Comparison of ENCODE assay signal across 8 cellular contexts in the genomic region with DNA sequence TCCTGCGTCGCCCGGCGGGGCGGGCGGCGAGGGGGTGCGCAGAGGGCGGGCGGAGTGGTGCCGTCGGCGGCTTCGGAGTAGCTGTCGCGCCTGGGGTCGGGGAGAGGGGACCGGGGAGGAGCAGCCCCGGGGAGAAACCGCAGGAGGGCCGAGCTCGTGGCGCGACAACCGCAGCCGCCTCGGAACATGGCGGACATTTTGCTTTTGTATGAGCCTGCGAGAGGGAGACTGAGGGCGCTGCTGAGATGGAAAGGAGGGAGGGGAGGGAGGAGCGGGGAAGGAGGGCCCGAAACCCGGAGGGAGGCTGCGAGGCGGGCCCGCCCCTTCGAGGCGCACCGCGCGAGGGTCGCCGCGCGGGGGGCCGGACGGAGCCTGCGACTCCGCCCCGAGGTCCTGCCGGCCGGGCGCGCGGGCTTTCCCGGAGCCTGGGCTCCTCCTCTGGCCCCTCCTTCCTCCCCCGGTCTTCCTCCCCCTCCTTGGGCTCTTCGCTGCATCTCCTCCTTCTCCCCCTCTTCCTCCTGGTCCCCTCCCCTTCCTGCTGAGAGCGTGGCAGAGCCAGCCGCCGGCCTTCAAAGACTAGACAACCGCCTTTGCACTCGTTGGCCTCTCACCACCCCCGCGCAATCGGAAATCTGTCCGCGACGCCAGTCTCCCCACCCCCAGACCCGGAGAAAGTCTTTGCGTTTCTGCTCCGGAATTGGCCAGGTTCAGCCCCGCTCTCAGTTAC. TPM values are rescaled to one million over a fixed set of nuclear protein-coding genes. Genes with fewer than 3 reads are reported as not detected.
A peak's percentile ranks its signal among the peaks of the same experiment; 100 is the strongest.
DNase-seq lines count a peak whose midpoint lies in the region; ATAC-seq and TF ChIP-seq lines count a peak whose summit lies in the region.

No MANE protein-coding gene starts in this region.

- DNase-seq in NCI-H128 (lab: John Stamatoyannopoulos, UW; ENCODE audit: unreplicated experiment) (peak; percentile 39), SW480 (ENCODE audit: low spot score) (peak; percentile 90), left cardiac atrium (peak; percentile 86), psoas muscle (peak; percentile 75 to 87)

- H3K36me3 ChIP-seq in psoas muscle (ENCODE audit: insufficient read depth in 1 of 2, low read depth in 1 of 2): no peaks in the 10 kb centered on the region
- no peaks in the 10 kb centered on the region for H3K36me3 ChIP-seq in urinary bladder (ENCODE audit: insufficient read depth)

- H3K4me1 ChIP-seq in psoas muscle (no peaks in the 10 kb centered on the region), urinary bladder (ENCODE audit: insufficient read depth) (no peaks in the 10 kb centered on the region)

- ATAC-seq in HG02642 (IDR thresholded peaks at IDR 0.05; ENCODE audit: poor library complexity, unreplicated experiment) (peak; percentile 67), left cardiac atrium (peak; percentile 89 to 95), psoas muscle (peak; percentile 79 to 90 (median 88))

- WGBS in adipose tissue, 3 donors: 0 to 32% (median 1%) methylated on average over 19 to 54 of the region's 73 CpGs
- WGBS in psoas muscle, 3 donors: 1 to 33% (median 1%) methylated on average over 21 to 66 of the region's 73 CpGs
- 1% methylated on average over 65 of the region's 73 CpGs for WGBS in urinary bladder

- H3K27me3 ChIP-seq in psoas muscle (ENCODE audit: insufficient read depth in 3 of 3, low read length in 2 of 3): peaks cover 0 to 26% (median 0%) of the 10 kb centered on the region in 3 donors

- H3K4me3 ChIP-seq in psoas muscle (peak overlapping the region; percentile 62), urinary bladder (ENCODE audit: low read depth, low read length) (peak overlapping the region; percentile 53)

- H3K27ac ChIP-seq in adipose tissue (ENCODE audit: low read depth, low read length): peak overlapping the region; percentile 72
- H3K27ac ChIP-seq in psoas muscle: peak overlapping the region; percentile 58
- peak overlapping the region; percentile 96 for H3K27ac ChIP-seq in urinary bladder (ENCODE audit: low read depth)

- TF ChIP-seq CTCF in psoas muscle (IDR thresholded peaks at IDR 0.05): no peak

- intact Hi-C loops in left cardiac atrium (cut with DNase I): no loop called here
- intact Hi-C loops in psoas muscle (cut with DNase I): no loop called here

- peak; percentile 44 for TF ChIP-seq POLR2A in GM10847 (IDR thresholded peaks at IDR 0.05; ENCODE audit: extremely low read depth, insufficient read length)

- no peaks in the 10 kb centered on the region for H3K9me3 ChIP-seq in psoas muscle

RNA-seq across cellular contexts. Expression of gene INTS6L, which starts 1.1 kb away (rescaled TPM):
- 1 to 10 TPM; 1.2 to 2.4 (median 2.3) TPM for polyA plus RNA-seq in adipose tissue
- 10 to 100 TPM in 1 of 2 donors, 1 to 10 TPM in 1; 9.4 to 11.0 TPM for total RNA-seq in left cardiac atrium
- 1 to 10 TPM in 1 of 4 donors, under 1 TPM in 3; 0.38 to 1.2 (median 0.86) TPM for total RNA-seq in psoas muscle
- polyA plus RNA-seq in psoas muscle: 1 to 10 TPM in 1 of 3 donors, under 1 TPM in 2; 0.47 to 1.1 (median 0.77) TPM
- 32.3 TPM for total RNA-seq in urinary bladder
- 5.9 TPM for polyA plus RNA-seq in urinary bladder

Comparison
In these comparisons a context has a peak if more than half of its experiments do, and no peak if none do; other contexts are left out.
1. Peak in every context shown above with its lines: DNase-seq, ATAC-seq, H3K4me3 ChIP-seq and H3K27ac ChIP-seq.
2. DNase-seq: peak in every context shown above with its lines; median percentile 90 in SW480; 86 in left cardiac atrium; 81 in psoas muscle; 39 in NCI-H128.
3. RNA of gene INTS6L, which starts 1.1 kb away (total RNA-seq): 32.3 TPM in urinary bladder (single experiment) and 9.4 to 11.0 TPM in left cardiac atrium; 0.38 to 1.2 TPM in psoas muscle; every median in the first group is over 4 times any median in the second.